17 cellular contexts compared by ENCODE assay signal in the genomic region with DNA sequence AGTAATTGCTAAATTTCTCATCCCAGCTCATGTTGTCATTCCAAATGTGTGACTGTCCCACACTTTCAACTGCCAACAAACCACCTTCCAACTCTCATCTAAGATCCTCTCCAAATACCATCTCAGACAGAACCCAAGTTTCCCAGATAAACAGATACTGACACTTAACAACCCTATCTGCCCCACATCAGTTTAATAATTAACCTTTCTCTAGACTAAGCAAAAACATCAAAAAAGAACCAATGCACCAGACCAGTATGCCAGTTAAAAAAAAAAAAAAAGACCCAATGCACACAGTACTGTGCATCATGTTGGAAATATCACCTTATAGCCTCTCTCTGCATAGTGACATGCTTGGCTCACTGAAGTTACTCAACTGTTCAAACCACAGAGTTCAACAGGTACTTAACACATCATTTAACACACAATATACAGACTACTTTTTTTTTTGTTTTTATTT. TPM values are rescaled to one million over a fixed set of nuclear protein-coding genes. Genes with fewer than 3 reads are reported as not detected.
A peak's percentile ranks its signal among the peaks of the same experiment; 100 is the strongest.
DNase-seq lines count a peak whose midpoint lies in the region; ATAC-seq and TF ChIP-seq lines count a peak whose summit lies in the region.
"Had no signal": no experiment of that assay in that cellular context is flagged by ENCODE, and none has a peak within 500 bp of the region (broad histone marks: within the 10 kb centered on the region; RNA-seq: fewer than 3 reads in every experiment).

No MANE protein-coding gene starts in this region.

- peak overlapping the region; percentile 47 for H3K4me2 ChIP-seq in PC-9
- H3K4me2 ChIP-seq: neural progenitor cell had no signal

- H3K27me3 ChIP-seq in PC-9 (ENCODE audit: insufficient read depth, low read depth) (no peaks in the 10 kb centered on the region), foreskin keratinocyte (no peaks in the 10 kb centered on the region)
- H3K27me3 ChIP-seq: dorsolateral prefrontal cortex, Peyer's patch had no signal

- CTCF ChIA-PET in PC-9 (lab: Charles Lee) = interaction anchor here (0.7 to 0.8 kb wide), 2 partner anchors 56 to 83 kb away, joined by 3 to 5 read pairs; no protein-coding TSS in a partner anchor

- no peaks in the 10 kb centered on the region for H3K36me3 ChIP-seq in PC-9 (ENCODE audit: low read depth)
- H3K36me3 ChIP-seq: neural progenitor cell, Peyer's patch had no signal

- H3K4me1 ChIP-seq in PC-9 (replicated peaks; ENCODE audit: insufficient read depth) (peaks cover 31% of the 10 kb centered on the region), foreskin keratinocyte (no peaks in the 10 kb centered on the region)

- no peak overlapping the region for H2AFZ ChIP-seq in PC-9
- H2AFZ ChIP-seq: neural progenitor cell had no signal

- H4K20me1 ChIP-seq in PC-9 (ENCODE audit: insufficient read depth) = 0 out of 2 replicates have a peak, but pooled peaks cover 4% of the 10 kb centered on the region

- no peaks in the 10 kb centered on the region for H3K9me3 ChIP-seq in PC-9 (ENCODE audit: insufficient read depth, low read depth)
- H3K9me3 ChIP-seq: Peyer's patch had no signal

- POLR2A ChIA-PET in PC-9 (lab: Charles Lee; ENCODE audit: unreplicated experiment) = no interaction called here

- ATAC-seq in foreskin keratinocyte (peak; percentile 66), HG02759 (IDR thresholded peaks at IDR 0.05; ENCODE audit: unreplicated experiment) (no peak)
- peak; percentile 33 for ATAC-seq in stimulated activated naive CD8-positive, alpha-beta T cell treated with anti-CD3 and anti-CD28 coated beads, Interleukin-15, Interleukin-2, amounts not matched to agents 100 U/mL and 50 U/mL, for 24 hours
- ATAC-seq: activated CD8-positive, alpha-beta memory T cell treated with anti-CD3 and anti-CD28 coated beads, Interleukin-2, amount 10 ng/mL, durations not matched to agents 7 days and 5 days; left colon had no signal

- H3K4me1 Mint-ChIP-seq in activated T-cell treated with anti-CD3 and anti-CD28 coated beads, Interleukin-2, amount 50 U/mL, for 24 hours (ENCODE audit: low read depth) = peaks cover 80% of the 10 kb centered on the region

- no TSS peak for BruUV-seq in PC-9 (replicated peaks; lab: Mats Ljungman, UMichigan)

- TF ChIP-seq CTCF in PC-9 (conservative IDR thresholded peaks at IDR 0.05) (no peak), foreskin keratinocyte (conservative IDR thresholded peaks at IDR 0.05) (no peak), GM13976 (IDR thresholded peaks at IDR 0.05; ENCODE audit: borderline replicate concordance, control extremely low read depth, extremely low read depth, insufficient read depth, missing control alignments) (no peak)

- H3K4me3 Mint-ChIP-seq in activated T-cell treated with anti-CD3 and anti-CD28 coated beads, Interleukin-2, amount 50 U/mL, for 24 hours = no peak overlapping the region
- H3K4me3 Mint-ChIP-seq: activated CD8-positive, alpha-beta memory T cell treated with anti-CD3 and anti-CD28 coated beads, Interleukin-2, amount 10 ng/mL, durations not matched to agents 7 days and 5 days; neural progenitor cell; type B pancreatic cell had no signal

- H3K9me2 ChIP-seq in PC-9 (ENCODE audit: insufficient read depth) = no peaks in the 10 kb centered on the region

- H3K79me2 ChIP-seq in PC-9 (ENCODE audit: low read depth) = peaks cover 72% of the 10 kb centered on the region

- H3K27ac ChIP-seq in PC-9 (0 out of 2 replicates have a peak overlapping the region, but pooled peaks have one; percentile 16), foreskin keratinocyte (no peak overlapping the region)
- H3K27ac ChIP-seq: dorsolateral prefrontal cortex, neural progenitor cell, Peyer's patch had no signal

- no peaks in the 10 kb centered on the region for H3K9me3 Mint-ChIP-seq in activated T-cell treated with anti-CD3 and anti-CD28 coated beads, Interleukin-2, amount 50 U/mL, for 24 hours
- H3K9me3 Mint-ChIP-seq: neural progenitor cell, type B pancreatic cell had no signal

- in situ Hi-C loops in GM13976 (cut with MboI; ENCODE audit: low sequenced_read_pairs, unreplicated experiment) = no loop called here

- H3K27me3 Mint-ChIP-seq in activated T-cell treated with anti-CD3 and anti-CD28 coated beads, Interleukin-2, amount 50 U/mL, for 24 hours = no peaks in the 10 kb centered on the region
- H3K27me3 Mint-ChIP-seq: activated CD8-positive, alpha-beta memory T cell treated with anti-CD3 and anti-CD28 coated beads, Interleukin-2, amount 10 ng/mL, durations not matched to agents 7 days and 5 days had no signal

- no peak for DNase-seq in activated T-cell treated with anti-CD3 and anti-CD28 coated beads, Interleukin-2, amount 50 U/mL, for 24 hours
- no peak for DNase-seq in activated T-cell treated with anti-CD3 and anti-CD28 coated beads, Interleukin-2, amount 50 U/mL, for 1 hour
- DNase-seq in PC-9 (peak in 1 of 2 experiments; percentile 76), foreskin keratinocyte (peak; percentile 53 to 74), GM13976 (ENCODE audit: low spot score) (no peak)
- no peak for DNase-seq in stimulated activated naive CD8-positive, alpha-beta T cell treated with anti-CD3 and anti-CD28 coated beads, Interleukin-15, Interleukin-2, amounts not matched to agents 100 U/mL and 50 U/mL, for 24 hours
- no peak for DNase-seq in stimulated activated CD8-positive, alpha-beta memory T cell treated with anti-CD3 and anti-CD28 coated beads, Interleukin-4, amount 100 ng/mL, for 48 hours
- DNase-seq: activated CD8-positive, alpha-beta memory T cell treated with anti-CD3 and anti-CD28 coated beads, Interleukin-2, amount 10 ng/mL, durations not matched to agents 7 days and 5 days; DND-41; dorsolateral prefrontal cortex; left colon; NCI-H226; Peyer's patch; small intestine had no signal

- intact Hi-C loops in PC-9 (cut with micrococcal nuclease; ENCODE audit: unreplicated experiment) = loop anchor here (10.0 kb wide), 1 partner anchor 106 kb away; no protein-coding TSS in a partner anchor

- peaks cover 17% of the 10 kb centered on the region; the same call in 1 of the 2 replicates for H3F3A ChIP-seq in PC-9 (ENCODE audit: insufficient read depth, low read depth)

- H3K4me3 ChIP-seq in PC-9 = no peak overlapping the region
- H3K4me3 ChIP-seq: dorsolateral prefrontal cortex, neural progenitor cell, Peyer's patch had no signal

- peaks cover 5% of the 10 kb centered on the region for H3K36me3 Mint-ChIP-seq in activated T-cell treated with anti-CD3 and anti-CD28 coated beads, Interleukin-2, amount 50 U/mL, for 24 hours (ENCODE audit: low read depth)
- H3K36me3 Mint-ChIP-seq: activated CD8-positive, alpha-beta memory T cell treated with anti-CD3 and anti-CD28 coated beads, Interleukin-2, amount 10 ng/mL, durations not matched to agents 7 days and 5 days; neural progenitor cell; type B pancreatic cell had no signal

- peak overlapping the region; percentile 50 for H3K27ac Mint-ChIP-seq in activated T-cell treated with anti-CD3 and anti-CD28 coated beads, Interleukin-2, amount 50 U/mL, for 24 hours
- H3K27ac Mint-ChIP-seq: activated CD8-positive, alpha-beta memory T cell treated with anti-CD3 and anti-CD28 coated beads, Interleukin-2, amount 10 ng/mL, durations not matched to agents 7 days and 5 days; neural progenitor cell; type B pancreatic cell had no signal

RNA-seq across cellular contexts. Expression of a gene that starts 5.5 kb away (rescaled TPM):
- total RNA-seq in PC-9 (2021) = 14.3 and 15.2 TPM in 2 replicates
- 8.1 and 8.2 TPM in 2 replicates for total RNA-seq in foreskin keratinocyte
- polyA plus RNA-seq in foreskin keratinocyte = 1.6 and 2.1 TPM in 2 replicates

Comparison
In these comparisons a context has a peak if more than half of its experiments do, and no peak if none do; other contexts are left out.
1. DNase-seq: peak in foreskin keratinocyte (2 of 2); none in activated T-cell treated with anti-CD3 and anti-CD28 coated beads, Interleukin-2, amount 50 U/mL, for 24 hours (single experiment), activated T-cell treated with anti-CD3 and anti-CD28 coated beads, Interleukin-2, amount 50 U/mL, for 1 hour (single experiment), stimulated activated naive CD8-positive, alpha-beta T cell treated with anti-CD3 and anti-CD28 coated beads, Interleukin-15, Interleukin-2, amounts not matched to agents 100 U/mL and 50 U/mL, for 24 hours (single experiment), stimulated activated CD8-positive, alpha-beta memory T cell treated with anti-CD3 and anti-CD28 coated beads, Interleukin-4, amount 100 ng/mL, for 48 hours (single experiment) and GM13976 (single experiment).